13 cellular contexts compared by ENCODE assay signal in genomic region chr19:47122359-47123335, GRCh38. TPM values are rescaled to one million over a fixed set of nuclear protein-coding genes. Genes with fewer than 3 reads are reported as not detected.
DNase-seq lines count a peak whose midpoint lies in the region; TF ChIP-seq lines count a peak whose summit lies in the region.
"Had no signal": no experiment of that assay in that cellular context is flagged by ENCODE, and none has a peak within 500 bp of the region (broad histone marks: within the 10 kb centered on the region; RNA-seq: fewer than 3 reads in every experiment).

No MANE protein-coding gene starts in this region.

- no peaks in the 10 kb centered on the region for H3K27me3 ChIP-seq in dorsolateral prefrontal cortex
- H3K27me3 ChIP-seq: BE2C, stomach had no signal

- in situ Hi-C loops in ACHN (cut with HindIII; ENCODE audit: low pct_ligation_motif_present, low pct_unique_long_range_greater_than_20kb, low sequenced_read_pairs) = no loop called here
- in situ Hi-C loops in astrocyte of the spinal cord (cut with HindIII; ENCODE audit: low sequenced_read_pairs) = no loop called here

- DNase-seq in ACHN = peak; percentile 72
- peak; percentile 84 for DNase-seq in HS-5 (ENCODE audit: low read depth)
- DNase-seq in astrocyte of the spinal cord (ENCODE audit: low read depth, low spot score) = peak; percentile 71
- peak; percentile 77 for DNase-seq in kidney tubule cell (ENCODE audit: low spot score)
- DNase-seq in COLO668 (lab: John Stamatoyannopoulos, UW; ENCODE audit: unreplicated experiment) = no peak
- DNase-seq in putamen (ENCODE audit: low spot score) = no peak
- no peak for DNase-seq in stimulated activated CD4-positive, alpha-beta T cell treated with anti-CD3 and anti-CD28 coated beads, Interleukin-4, amount 100 ng/mL, for 24 hours
- no peak for DNase-seq in dorsolateral prefrontal cortex
- DNase-seq: activated CD4-positive, alpha-beta T cell treated with anti-CD3 and anti-CD28 coated beads, Interleukin-2, amount 10 ng/mL, durations not matched to agents 24 days and 14 days; activated effector memory CD4-positive, alpha-beta T cell treated with anti-CD3 and anti-CD28 coated beads, Interleukin-2, amount 50 U/mL, for 16 hours; BE2C; NCI-H446 treated with DMSO at 0.1 percent for 48 hours; stomach had no signal

- H3K27ac ChIP-seq in dorsolateral prefrontal cortex = no peak overlapping the region

- H3K4me3 ChIP-seq in astrocyte of the spinal cord (ENCODE audit: low read depth, low read length) = no peak overlapping the region
- no peak overlapping the region for H3K4me3 ChIP-seq in dorsolateral prefrontal cortex
- H3K4me3 ChIP-seq: stomach had no signal

- intact Hi-C loops in dorsolateral prefrontal cortex (cut with DNase I) = loop anchor here in 1 of 2 donors (10.0 kb wide), 1 partner anchor 368 kb away; no protein-coding TSS in a partner anchor

- TF ChIP-seq CTCF in astrocyte of the spinal cord (IDR thresholded peaks at IDR 0.05; ENCODE audit: low read depth, low read length) (no peak), dorsolateral prefrontal cortex (IDR thresholded peaks at IDR 0.05 in 54 of 56, conservative IDR thresholded peaks at IDR 0.05 in 2 of 56; ENCODE audit: low read depth in 1 of 56, partially characterized antibody in 56 of 56) (no peak)

RNA-seq across cellular contexts. Expression of gene SAE1, which starts 8.0 kb away (rescaled TPM):
- 100 to 1,000 TPM in 2 of 120 experiments, 10 to 100 TPM in 118; 50.2 to 109 (median 75.1) TPM for total RNA-seq in dorsolateral prefrontal cortex

RNA-seq across cellular contexts. Expression of gene ZC3H4, which starts 9.1 kb away (rescaled TPM):
- 10 to 100 TPM; 28.4 to 56.1 (median 40.3) TPM for total RNA-seq in dorsolateral prefrontal cortex

Comparison
In these comparisons a context has a peak if more than half of its experiments do, and no peak if none do; other contexts are left out.
1. DNase-seq: peak in ACHN (single experiment), HS-5 (single experiment), astrocyte of the spinal cord (single experiment) and kidney tubule cell (single experiment); none in COLO668 (single experiment), putamen (single experiment), stimulated activated CD4-positive, alpha-beta T cell treated with anti-CD3 and anti-CD28 coated beads, Interleukin-4, amount 100 ng/mL, for 24 hours (single experiment) and dorsolateral prefrontal cortex (0 of 10).